In the genomic region with DNA sequence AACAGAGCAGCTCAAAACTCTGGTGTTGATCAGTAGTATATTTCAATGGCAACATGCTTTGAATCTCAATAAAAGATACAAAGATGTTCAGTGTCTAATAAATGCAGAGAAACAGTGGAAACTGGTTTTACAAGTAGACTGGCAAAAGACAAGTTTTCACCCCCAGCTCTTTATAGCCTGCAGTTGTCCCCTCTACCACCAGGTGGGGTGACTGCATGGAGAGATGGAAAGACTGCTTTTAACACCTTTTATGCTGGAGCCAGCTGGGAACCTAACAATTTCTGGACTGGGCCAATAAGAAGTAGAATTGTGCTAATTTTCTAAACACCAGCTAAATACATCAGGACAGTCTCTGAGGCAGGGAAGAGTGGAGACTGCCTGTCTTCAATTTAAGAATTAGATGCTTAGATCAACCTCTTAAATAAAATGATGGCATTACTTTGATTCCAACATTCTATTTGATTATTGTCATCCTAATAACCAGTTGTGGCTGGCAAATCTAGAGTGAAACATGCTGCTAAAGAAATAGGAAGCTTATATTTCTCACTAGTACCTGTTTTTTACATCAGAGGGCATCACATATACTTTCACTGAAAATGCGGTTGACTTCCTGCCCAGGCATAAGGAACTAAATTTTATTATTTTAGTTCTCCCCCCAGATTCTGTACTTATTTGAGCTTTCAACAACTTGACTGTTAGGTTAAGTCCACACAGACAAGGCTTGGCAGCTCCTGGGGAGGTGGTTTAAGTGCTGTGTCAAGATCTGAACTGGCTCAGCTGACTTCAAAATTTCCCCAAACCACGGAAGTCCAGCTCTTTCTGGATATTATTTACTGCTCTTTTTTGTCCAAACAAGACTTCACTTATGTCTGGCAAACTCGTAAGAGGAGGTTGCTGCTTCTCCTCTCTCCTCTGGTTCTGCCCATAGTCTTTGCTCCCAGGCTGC, we compare ENCODE assay signal across 8 cellular contexts.
DNase-seq lines count a peak whose midpoint lies in the region; ATAC-seq and TF ChIP-seq lines count a peak whose summit lies in the region.

No MANE protein-coding gene starts in this region.

- no peak overlapping the region for H3K27ac ChIP-seq in naive thymus-derived CD4-positive, alpha-beta T cell (ENCODE audit: low read depth, low read length)

- intact Hi-C loops in activated CD8-positive, alpha-beta T cell treated with anti-CD3 and anti-CD28 coated beads for 36 hours (cut with micrococcal nuclease) = loop anchor here (2.0 kb wide), 1 partner anchor 121 kb away; no protein-coding TSS in a partner anchor
- intact Hi-C loops in naive thymus-derived CD4-positive, alpha-beta T cell (cut with micrococcal nuclease) = loop anchor here in 1 of 2 donors (1.0 to 2.0 kb wide), 2 partner anchors 121 to 211 kb away; no protein-coding TSS in a partner anchor

- peaks cover 4% of the 10 kb centered on the region for H3K9me3 Mint-ChIP-seq in activated CD8-positive, alpha-beta T cell treated with anti-CD3 and anti-CD28 coated beads for 36 hours
- H3K9me3 Mint-ChIP-seq in naive thymus-derived CD4-positive, alpha-beta T cell = peaks cover 0 to 20% (median 6%) of the 10 kb centered on the region in 11 donors
- no peaks in the 10 kb centered on the region for H3K9me3 Mint-ChIP-seq in type B pancreatic cell

- H3K36me3 ChIP-seq in naive thymus-derived CD4-positive, alpha-beta T cell (ENCODE audit: control insufficient read depth in 2 of 3, insufficient read depth in 3 of 3, low read length in 3 of 3) = no peaks in the 10 kb centered on the region

- TF ChIP-seq CTCF in activated CD8-positive, alpha-beta T cell treated with anti-CD3 and anti-CD28 coated beads for 36 hours (IDR thresholded peaks at IDR 0.05) = peak; percentile 79
- TF ChIP-seq CTCF in type B pancreatic cell (conservative IDR thresholded peaks at IDR 0.05) = peak; percentile 92

- peaks cover 9% of the 10 kb centered on the region for H3K27me3 Mint-ChIP-seq in activated CD8-positive, alpha-beta T cell treated with anti-CD3 and anti-CD28 coated beads for 36 hours
- peaks cover 4 to 24% (median 19%) of the 10 kb centered on the region in 5 donors for H3K27me3 Mint-ChIP-seq in naive thymus-derived CD4-positive, alpha-beta T cell
- H3K27me3 Mint-ChIP-seq in type B pancreatic cell = peaks cover 3% of the 10 kb centered on the region

- no peaks in the 10 kb centered on the region for H3K27me3 ChIP-seq in naive thymus-derived CD4-positive, alpha-beta T cell (ENCODE audit: control insufficient read depth in 2 of 2, insufficient read depth in 2 of 2, low read length in 2 of 2)

- H3K4me3 Mint-ChIP-seq in activated CD8-positive, alpha-beta T cell treated with anti-CD3 and anti-CD28 coated beads for 36 hours = no peak overlapping the region
- no peak overlapping the region for H3K4me3 Mint-ChIP-seq in naive thymus-derived CD4-positive, alpha-beta T cell
- no peak overlapping the region for H3K4me3 Mint-ChIP-seq in type B pancreatic cell

- peaks cover 0 to 11% (median 0%) of the 10 kb centered on the region in 3 experiments for H3K9me3 ChIP-seq in naive thymus-derived CD4-positive, alpha-beta T cell (ENCODE audit: control insufficient read depth in 2 of 3, low read length in 3 of 3)

- H3K4me1 Mint-ChIP-seq in activated CD8-positive, alpha-beta T cell treated with anti-CD3 and anti-CD28 coated beads for 36 hours (ENCODE audit: low read depth) = no peaks in the 10 kb centered on the region
- no peaks in the 10 kb centered on the region for H3K4me1 Mint-ChIP-seq in naive thymus-derived CD4-positive, alpha-beta T cell
- H3K4me1 Mint-ChIP-seq in type B pancreatic cell (ENCODE audit: unreplicated experiment) = peaks cover 13% of the 10 kb centered on the region

- no peak overlapping the region for H3K4me3 ChIP-seq in naive thymus-derived CD4-positive, alpha-beta T cell (ENCODE audit: low read length)

- peak; percentile 45 for ATAC-seq in HG02763 (IDR thresholded peaks at IDR 0.05; ENCODE audit: unreplicated experiment)
- ATAC-seq in activated CD8-positive, alpha-beta T cell treated with anti-CD3 and anti-CD28 coated beads for 36 hours = peak; percentile 53
- ATAC-seq in esophagus mucosa = peak; percentile 76
- ATAC-seq in naive thymus-derived CD4-positive, alpha-beta T cell = peak; percentile 31

- peak; percentile 8 to 32 for DNase-seq in activated CD4-positive, alpha-beta T cell treated with anti-CD3 and anti-CD28 coated beads for 24 hours (ENCODE audit: low read depth in 2 of 2)
- DNase-seq in activated CD4-positive, alpha-beta T cell treated with anti-CD3 and anti-CD28 coated beads for 1 hour = no peak
- DNase-seq in NCI-H2171 (lab: John Stamatoyannopoulos, UW) (peak; percentile 37), type B pancreatic cell (ENCODE audit: extremely low spot score, unreplicated experiment) (no peak)
- peak; percentile 74 for DNase-seq in activated CD8-positive, alpha-beta T cell treated with anti-CD3 and anti-CD28 coated beads for 36 hours
- DNase-seq in naive thymus-derived CD4-positive, alpha-beta T cell = peak in 5 of 9 donors; percentile 8 to 47 (median 25)

- H3K36me3 Mint-ChIP-seq in activated CD8-positive, alpha-beta T cell treated with anti-CD3 and anti-CD28 coated beads for 36 hours (ENCODE audit: low read depth) = no peaks in the 10 kb centered on the region
- peaks cover 0 to 2% (median 0%) of the 10 kb centered on the region in 5 donors for H3K36me3 Mint-ChIP-seq in naive thymus-derived CD4-positive, alpha-beta T cell
- H3K36me3 Mint-ChIP-seq in type B pancreatic cell = no peaks in the 10 kb centered on the region

- no peak overlapping the region for H3K27ac Mint-ChIP-seq in activated CD8-positive, alpha-beta T cell treated with anti-CD3 and anti-CD28 coated beads for 36 hours
- no peak overlapping the region for H3K27ac Mint-ChIP-seq in naive thymus-derived CD4-positive, alpha-beta T cell
- no peak overlapping the region for H3K27ac Mint-ChIP-seq in type B pancreatic cell

- CTCF ChIA-PET in activated CD8-positive, alpha-beta T cell treated with anti-CD3 and anti-CD28 coated beads for 36 hours (lab: Charles Lee) = interaction anchor here (0.7 to 3.4 kb wide), 27 partner anchors 9 to 268 kb away, joined by 3 to 58 read pairs (median 5); a partner anchor contains a TSS
- CTCF ChIA-PET in naive thymus-derived CD4-positive, alpha-beta T cell (lab: Charles Lee) = interaction anchor here (1.6 kb wide), 2 partner anchors 121 to 122 kb away, joined by 7 to 8 read pairs; no protein-coding TSS in a partner anchor

- H3K4me1 ChIP-seq in naive thymus-derived CD4-positive, alpha-beta T cell (ENCODE audit: control insufficient read depth in 2 of 2, insufficient read depth in 2 of 2, low read length in 2 of 2) = no peaks in the 10 kb centered on the region

- POLR2A ChIA-PET in activated CD8-positive, alpha-beta T cell treated with anti-CD3 and anti-CD28 coated beads for 36 hours (lab: Charles Lee) = no interaction called here
- POLR2A ChIA-PET in naive thymus-derived CD4-positive, alpha-beta T cell (lab: Charles Lee) = no interaction called here

Comparison
In these comparisons a context has a peak if more than half of its experiments do, and no peak if none do; other contexts are left out.
1. DNase-seq: peak in activated CD4-positive, alpha-beta T cell treated with anti-CD3 and anti-CD28 coated beads for 24 hours (2 of 2), NCI-H2171 (single experiment), activated CD8-positive, alpha-beta T cell treated with anti-CD3 and anti-CD28 coated beads for 36 hours (single experiment) and naive thymus-derived CD4-positive, alpha-beta T cell (5 of 9); none in activated CD4-positive, alpha-beta T cell treated with anti-CD3 and anti-CD28 coated beads for 1 hour (single experiment) and type B pancreatic cell (single experiment).
2. Peak in every context shown above with its lines, with median percentiles within 50 percentile points of each other: ATAC-seq.